Comparison of ENCODE assay signal across 12 cellular contexts in genomic region chr3:125032100-125032643, GRCh38. TPM values are rescaled to one million over a fixed set of nuclear protein-coding genes. Genes with fewer than 3 reads are reported as not detected.
DNase-seq lines count a peak whose midpoint lies in the region; ATAC-seq, FAIRE-seq and TF ChIP-seq lines count a peak whose summit lies in the region.
"Had no signal": no experiment of that assay in that cellular context is flagged by ENCODE, and none has a peak within 500 bp of the region (broad histone marks: within the 10 kb centered on the region; RNA-seq: fewer than 3 reads in every experiment).

No MANE protein-coding gene starts in this region.

- no peaks in the 10 kb centered on the region for H3K9me2 ChIP-seq in GM23248 (ENCODE audit: insufficient read depth)

- in situ Hi-C loops in GM23248 (cut with MboI): no loop called here

- H3K9ac ChIP-seq in GM23248: no peak overlapping the region
- H3K9ac ChIP-seq in neuronal stem cell (ENCODE audit: low read depth, low read length, poor library complexity): no peak overlapping the region

- ATAC-seq in pancreas: peak in 3 of 4 donors; percentile 35 to 40 (median 36)
- ATAC-seq in GM21381 (IDR thresholded peaks at IDR 0.05; ENCODE audit: unreplicated experiment): no peak

- no peak overlapping the region for H2BK5ac ChIP-seq in neuronal stem cell (ENCODE audit: low read length)

- H3K36me3 ChIP-seq in GM23248 (ENCODE audit: low read depth) (peaks cover 51% of the 10 kb centered on the region), pancreas (peaks cover 0 to under 1% (median 0%) of the 10 kb centered on the region in 3 donors), neuronal stem cell (replicated peaks in 1 of 2; ENCODE audit: control insufficient read depth in 2 of 2, insufficient read depth in 2 of 2, low read length in 2 of 2) (peaks cover 7 to 26% of the 10 kb centered on the region in 2 donors)

- WGBS in GM23248 (ENCODE audit: low coverage in 1 of 2, low lambda C conversion rate in 2 of 2, missing lambda C conversion rate in 2 of 2), 2 experiments: 49 to 52% methylated on average over 5 of the region's 5 CpGs
- 75 to 80% methylated on average over 5 of the region's 5 CpGs for WGBS in pancreas, 2 donors
- no CpG with 5 or more reads among the region's 5 CpGs for WGBS in neuronal stem cell (ENCODE audit: extremely low coverage in 2 of 2, insufficient read length in 2 of 2, insufficient replicate concordance in 1 of 2), 2 donors

- no peaks in the 10 kb centered on the region for H3K27me3 Mint-ChIP-seq in activated CD4-positive, alpha-beta T cell treated with anti-CD3 and anti-CD28 coated beads, Interleukin-2, amount 10 ng/mL, durations not matched to agents 24 days and 14 days

- no peak overlapping the region for H2BK15ac ChIP-seq in neuronal stem cell (ENCODE audit: low read length)

- no peak overlapping the region for H3K4me3 ChIP-seq in GM23248
- no peak overlapping the region for H3K4me3 ChIP-seq in foreskin fibroblast (ENCODE audit: low read depth in 1 of 2, low read length in 2 of 2)
- no peak overlapping the region for H3K4me3 ChIP-seq in pancreas
- no peak overlapping the region for H3K4me3 ChIP-seq in neuronal stem cell (ENCODE audit: low read length in 2 of 2)

- H3K27me3 ChIP-seq in GM23248 (replicated peaks; ENCODE audit: insufficient read depth): no peaks in the 10 kb centered on the region
- H3K27me3 ChIP-seq in pancreas: no peaks in the 10 kb centered on the region
- H3K27me3 ChIP-seq in neuronal stem cell (ENCODE audit: control insufficient read depth in 3 of 3, insufficient read depth in 3 of 3, low read depth in 1 of 3, low read length in 3 of 3): no peaks in the 10 kb centered on the region

- H3K79me2 ChIP-seq in GM23248 (ENCODE audit: insufficient read depth): peaks cover 100% of the 10 kb centered on the region

- no peak overlapping the region for H3K27ac Mint-ChIP-seq in activated CD4-positive, alpha-beta T cell treated with anti-CD3 and anti-CD28 coated beads, Interleukin-2, amount 10 ng/mL, durations not matched to agents 24 days and 14 days

- no peak overlapping the region for H2BK12ac ChIP-seq in neuronal stem cell (ENCODE audit: low read length)

- peaks cover 34% of the 10 kb centered on the region for H3K4me1 Mint-ChIP-seq in activated CD4-positive, alpha-beta T cell treated with anti-CD3 and anti-CD28 coated beads, Interleukin-2, amount 10 ng/mL, durations not matched to agents 24 days and 14 days

- H3K4ac ChIP-seq in neuronal stem cell (ENCODE audit: low read length): no peak overlapping the region

- H3K27ac ChIP-seq in GM23248 (peak overlapping the region; percentile 27), pancreas (no peak overlapping the region), neuronal stem cell (replicated peaks; ENCODE audit: low read length) (no peak overlapping the region)

- FAIRE-seq in pancreas (lab: Jason Lieb, UNC): no peak

- peaks cover 77% of the 10 kb centered on the region for H3F3A ChIP-seq in GM23248 (ENCODE audit: insufficient read depth)

- no peaks in the 10 kb centered on the region for H3K9me3 ChIP-seq in GM23248 (ENCODE audit: low read depth)
- no peaks in the 10 kb centered on the region for H3K9me3 ChIP-seq in pancreas
- peaks cover 0 to 20% of the 10 kb centered on the region in 2 donors for H3K9me3 ChIP-seq in neuronal stem cell (replicated peaks in 1 of 2; ENCODE audit: control insufficient read depth in 2 of 2, insufficient read depth in 1 of 2, low read depth in 1 of 2, low read length in 2 of 2)

- H3K4me1 ChIP-seq in GM23248 (ENCODE audit: insufficient read depth) (0 out of 2 replicates have a peak, but pooled peaks cover 9% of the 10 kb centered on the region), pancreas (peaks cover 0 to 13% (median 5%) of the 10 kb centered on the region in 3 donors), neuronal stem cell (ENCODE audit: control insufficient read depth in 2 of 2, insufficient read depth in 1 of 2, low read depth in 1 of 2, low read length in 2 of 2) (peaks cover 8 to 12% of the 10 kb centered on the region in 2 donors)

- H2AFZ ChIP-seq in GM23248: no peak overlapping the region
- no peak overlapping the region for H2AFZ ChIP-seq in neuronal stem cell (ENCODE audit: low read length)

- H4K20me1 ChIP-seq in GM23248 (ENCODE audit: insufficient read depth): peaks cover 42% of the 10 kb centered on the region

- H3K4me2 ChIP-seq in GM23248 (ENCODE audit: unreplicated experiment) (no peak overlapping the region), neuronal stem cell (ENCODE audit: insufficient read depth, low read length, poor library complexity, severe bottlenecking) (no peak overlapping the region)

- peaks cover 5% of the 10 kb centered on the region for H3K9me3 Mint-ChIP-seq in activated CD4-positive, alpha-beta T cell treated with anti-CD3 and anti-CD28 coated beads, Interleukin-2, amount 10 ng/mL, durations not matched to agents 24 days and 14 days

- H4K91ac ChIP-seq in neuronal stem cell (ENCODE audit: low read depth, low read length, poor library complexity): no peak overlapping the region

- DNase-seq in GM23248: peak; percentile 48
- DNase-seq in SK-N-DZ (ENCODE audit: low spot score): peak; percentile 33
- DNase-seq in foreskin fibroblast: peak; percentile 18 to 29
- no peak for DNase-seq in pancreas
- DNase-seq in activated CD4-positive, alpha-beta T cell treated with anti-CD3 and anti-CD28 coated beads, Interleukin-2, amount 10 ng/mL, durations not matched to agents 24 days and 14 days: no peak
- DNase-seq in SHP77 treated with DMSO at 0.1 percent for 48 hours (lab: John Stamatoyannopoulos, UW): no peak
- DNase-seq in neuronal stem cell (ENCODE audit: low spot score): no peak
- DNase-seq: activated naive CD4-positive, alpha-beta T cell; Kasumi-1; stimulated activated CD4-positive, alpha-beta T cell treated with anti-CD3 and anti-CD28 coated beads, Interleukin-12 subunit alpha, Interleukin-12 subunit beta, amount 100 ng/mL, for 4 hours; T-helper 9 cell had no signal

- peaks cover 53% of the 10 kb centered on the region for H3K36me3 Mint-ChIP-seq in activated CD4-positive, alpha-beta T cell treated with anti-CD3 and anti-CD28 coated beads, Interleukin-2, amount 10 ng/mL, durations not matched to agents 24 days and 14 days (ENCODE audit: low read depth)

- intact Hi-C loops in pancreas (cut with DNase I): no loop called here
- intact Hi-C loops in activated CD4-positive, alpha-beta T cell treated with anti-CD3 and anti-CD28 coated beads, Interleukin-2, amount 10 ng/mL, durations not matched to agents 24 days and 14 days (cut with micrococcal nuclease): no loop called here

- H2BK120ac ChIP-seq in neuronal stem cell (ENCODE audit: low read depth, low read length): no peak overlapping the region

- H3K18ac ChIP-seq in neuronal stem cell (ENCODE audit: low read length): no peak overlapping the region

- H3K14ac ChIP-seq in neuronal stem cell (ENCODE audit: low read length): no peak overlapping the region

- H3K23ac ChIP-seq in neuronal stem cell (ENCODE audit: low read depth, low read length, poor library complexity): no peak overlapping the region

- peaks cover 2% of the 10 kb centered on the region for H3K79me1 ChIP-seq in neuronal stem cell (ENCODE audit: low read depth, low read length)

- H4K8ac ChIP-seq in neuronal stem cell (ENCODE audit: low read depth, low read length): no peak overlapping the region

- H2AK5ac ChIP-seq in neuronal stem cell (ENCODE audit: low read depth, low read length): no peak overlapping the region

- H3K4me3 Mint-ChIP-seq in activated CD4-positive, alpha-beta T cell treated with anti-CD3 and anti-CD28 coated beads, Interleukin-2, amount 10 ng/mL, durations not matched to agents 24 days and 14 days: no peak overlapping the region

- TF ChIP-seq CTCF in foreskin fibroblast (IDR thresholded peaks at IDR 0.05; ENCODE audit: low read depth, low read length): no peak
- no peak for TF ChIP-seq CTCF in pancreas (IDR thresholded peaks at IDR 0.05)

RNA-seq across cellular contexts. Expression of gene HEG1, which starts 23.6 kb away (rescaled TPM):
- 116 and 137 TPM in 2 replicates for total RNA-seq in GM23248 (2014; rRNA removed; shearing (Covaris generic))
- polyA plus RNA-seq in GM23248 (2016; fragmentation: Nextera tagmentation; extraction: Ambion mirVana) (32.0 and 32.1 TPM in 2 replicates), pancreas (10 to 100 TPM in 1 of 2 donors, 1 to 10 TPM in 1; 9.6 to 11.3 TPM)
- polyA plus RNA-seq in SK-N-DZ (2014; cell fraction: cytosol; rRNA removed): 2.4 and 8.2 TPM in 2 replicates
- polyA plus RNA-seq in SK-N-DZ (2014; cell fraction: nucleus; rRNA removed): 1.9 and 3.7 TPM in 2 replicates
- 10 to 100 TPM; 19.7 to 36.6 (median 22.2) TPM for total RNA-seq in pancreas
- 35.3 and 40.8 TPM in 2 replicates for total RNA-seq in activated CD4-positive, alpha-beta T cell treated with anti-CD3 and anti-CD28 coated beads, Interleukin-2, amount 10 ng/mL, durations not matched to agents 24 days and 14 days
- 10.1 TPM for polyA plus RNA-seq in neuronal stem cell (2013, experiment 1 of 2)
- 9.8 TPM for polyA plus RNA-seq in neuronal stem cell (2013, experiment 2 of 2)

Comparison
In these comparisons a context has a peak if more than half of its experiments do, and no peak if none do; other contexts are left out.
1. DNase-seq: peak in GM23248 (single experiment), SK-N-DZ (single experiment) and foreskin fibroblast (2 of 2); none in pancreas (0 of 6), activated CD4-positive, alpha-beta T cell treated with anti-CD3 and anti-CD28 coated beads, Interleukin-2, amount 10 ng/mL, durations not matched to agents 24 days and 14 days (single experiment), SHP77 treated with DMSO at 0.1 percent for 48 hours (single experiment) and neuronal stem cell (single experiment).